In the genomic region with DNA sequence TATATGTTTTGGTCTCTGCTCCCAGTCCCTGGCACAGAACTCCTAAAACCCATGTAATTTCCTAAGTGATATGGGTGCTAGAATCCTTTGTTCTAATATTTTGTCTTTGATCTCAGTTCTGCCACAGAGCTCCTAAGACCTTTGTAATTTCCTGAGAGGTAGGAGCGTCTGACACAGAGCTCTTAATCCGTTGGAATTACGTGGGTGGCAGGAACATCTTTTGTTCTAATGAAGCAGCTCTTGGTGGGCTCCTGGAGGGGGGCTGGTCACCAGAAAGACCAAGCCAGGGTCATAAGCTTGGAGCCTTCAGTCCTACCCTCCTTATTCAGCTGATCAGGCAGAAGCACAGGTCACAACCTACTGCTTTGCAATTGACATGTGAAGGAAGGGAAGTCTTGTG, we compare ENCODE assay signal across 26 cellular contexts.
"Had no signal": no experiment of that assay in that cellular context is flagged by ENCODE, and none has a peak within 500 bp of the region (broad histone marks: within the 10 kb centered on the region; RNA-seq: fewer than 3 reads in every experiment).

No MANE protein-coding gene starts in this region.

- H3K27me3 Mint-ChIP-seq: activated CD4-positive, alpha-beta T cell treated with anti-CD3 and anti-CD28 coated beads, Interleukin-2, amount 10 ng/mL, durations not matched to agents 7 days and 5 days; activated naive CD8-positive, alpha-beta T cell treated with anti-CD3 and anti-CD28 coated beads, Interleukin-2, amount 50 U/mL, for 24 hours had no signal

- H3K9me3 ChIP-seq: esophagus squamous epithelium, gastrocnemius medialis, mucosa of descending colon, psoas muscle, right atrium auricular region, thyroid gland had no signal

- H3K27ac Mint-ChIP-seq: activated CD4-positive, alpha-beta T cell treated with anti-CD3 and anti-CD28 coated beads, Interleukin-2, amount 10 ng/mL, durations not matched to agents 7 days and 5 days; activated CD8-positive, alpha-beta memory T cell treated with anti-CD3 and anti-CD28 coated beads, Interleukin-2, amount 10 ng/mL, durations not matched to agents 7 days and 5 days; activated CD8-positive, alpha-beta T cell treated with anti-CD3 and anti-CD28 coated beads for 36 hours; activated naive CD8-positive, alpha-beta T cell treated with anti-CD3 and anti-CD28 coated beads, Interleukin-2, amount 50 U/mL, for 24 hours; effector memory CD8-positive, alpha-beta T cell; stimulated activated naive CD8-positive, alpha-beta T cell treated with anti-CD3 and anti-CD28 coated beads, Interleukin-15, Interleukin-2, amounts not matched to agents 100 ng/mL and 50 ng/mL, for 24 hours had no signal

- H3K9me3 Mint-ChIP-seq: activated CD4-positive, alpha-beta T cell treated with anti-CD3 and anti-CD28 coated beads, Interleukin-2, amount 10 ng/mL, durations not matched to agents 7 days and 5 days; activated CD8-positive, alpha-beta T cell treated with anti-CD3 and anti-CD28 coated beads for 36 hours; activated naive CD8-positive, alpha-beta T cell treated with anti-CD3 and anti-CD28 coated beads, Interleukin-2, amount 50 U/mL, for 24 hours; effector memory CD8-positive, alpha-beta T cell; stimulated activated naive CD8-positive, alpha-beta T cell treated with anti-CD3 and anti-CD28 coated beads, Interleukin-15, Interleukin-2, amounts not matched to agents 100 ng/mL and 50 ng/mL, for 24 hours had no signal

- H3K27ac ChIP-seq: brain microvascular endothelial cell, dorsolateral prefrontal cortex, esophagus squamous epithelium, gastrocnemius medialis, psoas muscle, right atrium auricular region, thyroid gland, VCaP had no signal

- H3K27me3 ChIP-seq: brain microvascular endothelial cell, dorsolateral prefrontal cortex, esophagus squamous epithelium, gastrocnemius medialis, right atrium auricular region, thyroid gland had no signal

- H3K4me1 ChIP-seq: gastrocnemius medialis, psoas muscle, right atrium auricular region, thyroid gland had no signal

- H3K4me1 Mint-ChIP-seq: activated CD4-positive, alpha-beta T cell treated with anti-CD3 and anti-CD28 coated beads, Interleukin-2, amount 10 ng/mL, durations not matched to agents 7 days and 5 days; activated CD8-positive, alpha-beta memory T cell treated with anti-CD3 and anti-CD28 coated beads, Interleukin-2, amount 10 ng/mL, durations not matched to agents 7 days and 5 days; activated naive CD8-positive, alpha-beta T cell treated with anti-CD3 and anti-CD28 coated beads, Interleukin-2, amount 50 U/mL, for 24 hours had no signal

- H3K4me3 ChIP-seq: dorsolateral prefrontal cortex, esophagus squamous epithelium, gastrocnemius medialis, mucosa of descending colon, psoas muscle, right atrium auricular region, thyroid gland had no signal

- H3K36me3 ChIP-seq: brain microvascular endothelial cell, esophagus squamous epithelium, gastrocnemius medialis, right atrium auricular region, thyroid gland had no signal

- H3K36me3 Mint-ChIP-seq: activated CD8-positive, alpha-beta memory T cell treated with anti-CD3 and anti-CD28 coated beads, Interleukin-2, amount 10 ng/mL, durations not matched to agents 7 days and 5 days had no signal

- ATAC-seq: activated CD8-positive, alpha-beta memory T cell treated with anti-CD3 and anti-CD28 coated beads, Interleukin-2, amount 10 ng/mL, durations not matched to agents 7 days and 5 days; activated CD8-positive, alpha-beta T cell treated with anti-CD3 and anti-CD28 coated beads for 36 hours; activated naive CD8-positive, alpha-beta T cell treated with anti-CD3 and anti-CD28 coated beads, Interleukin-2, amount 50 U/mL, for 24 hours; effector memory CD8-positive, alpha-beta T cell; gastrocnemius medialis; mucosa of descending colon; psoas muscle had no signal

- H3K4me3 Mint-ChIP-seq: activated CD4-positive, alpha-beta T cell treated with anti-CD3 and anti-CD28 coated beads, Interleukin-2, amount 10 ng/mL, durations not matched to agents 7 days and 5 days; activated CD8-positive, alpha-beta memory T cell treated with anti-CD3 and anti-CD28 coated beads, Interleukin-2, amount 10 ng/mL, durations not matched to agents 7 days and 5 days; activated CD8-positive, alpha-beta T cell treated with anti-CD3 and anti-CD28 coated beads for 36 hours; activated naive CD8-positive, alpha-beta T cell treated with anti-CD3 and anti-CD28 coated beads, Interleukin-2, amount 50 U/mL, for 24 hours; effector memory CD8-positive, alpha-beta T cell; stimulated activated naive CD8-positive, alpha-beta T cell treated with anti-CD3 and anti-CD28 coated beads, Interleukin-15, Interleukin-2, amounts not matched to agents 100 ng/mL and 50 ng/mL, for 24 hours had no signal

- DNase-seq: activated CD4-positive, alpha-beta T cell treated with anti-CD3 and anti-CD28 coated beads, Interleukin-2, amount 10 ng/mL, durations not matched to agents 7 days and 5 days; activated CD4-positive, CD25-positive, alpha-beta regulatory T cell treated with anti-CD3 and anti-CD28 coated beads, Interleukin-2, amount 50 U/mL, for 72 hours; activated CD8-positive, alpha-beta memory T cell treated with anti-CD3 and anti-CD28 coated beads, Interleukin-2, amount 10 ng/mL, durations not matched to agents 7 days and 5 days; activated CD8-positive, alpha-beta T cell treated with anti-CD3 and anti-CD28 coated beads for 36 hours; activated gamma-delta T cell; activated naive CD4-positive, alpha-beta T cell treated with anti-CD3 and anti-CD28 coated beads, Interleukin-2, amount 50 U/mL, for 16 hours; activated naive CD8-positive, alpha-beta T cell treated with anti-CD3 and anti-CD28 coated beads, Interleukin-2, amount 50 U/mL, for 24 hours; activated T-cell treated with anti-CD3 and anti-CD28 coated beads for 4 hours; aorta; brain microvascular endothelial cell; central memory CD4-positive, alpha-beta T cell; dorsolateral prefrontal cortex; effector memory CD8-positive, alpha-beta T cell; esophagus squamous epithelium; gastrocnemius medialis; head of caudate nucleus; hypothalamus; mesenchymal stem cell; mucosa of descending colon; psoas muscle; stimulated activated CD4-positive, alpha-beta T cell treated with anti-CD3 and anti-CD28 coated beads, Interleukin-12 subunit alpha, Interleukin-12 subunit beta, amount 100 ng/mL, for 4 hours; substantia nigra; thyroid gland had no signal
